8 cellular contexts compared by ENCODE assay signal in genomic region chr20:43914697-43915208, GRCh38. TPM values are rescaled to one million over a fixed set of nuclear protein-coding genes. Genes with fewer than 3 reads are reported as not detected.
A peak's percentile ranks its signal among the peaks of the same experiment; 100 is the strongest.
DNase-seq lines count a peak whose midpoint lies in the region; ATAC-seq and TF ChIP-seq lines count a peak whose summit lies in the region.

A gene with protein sequence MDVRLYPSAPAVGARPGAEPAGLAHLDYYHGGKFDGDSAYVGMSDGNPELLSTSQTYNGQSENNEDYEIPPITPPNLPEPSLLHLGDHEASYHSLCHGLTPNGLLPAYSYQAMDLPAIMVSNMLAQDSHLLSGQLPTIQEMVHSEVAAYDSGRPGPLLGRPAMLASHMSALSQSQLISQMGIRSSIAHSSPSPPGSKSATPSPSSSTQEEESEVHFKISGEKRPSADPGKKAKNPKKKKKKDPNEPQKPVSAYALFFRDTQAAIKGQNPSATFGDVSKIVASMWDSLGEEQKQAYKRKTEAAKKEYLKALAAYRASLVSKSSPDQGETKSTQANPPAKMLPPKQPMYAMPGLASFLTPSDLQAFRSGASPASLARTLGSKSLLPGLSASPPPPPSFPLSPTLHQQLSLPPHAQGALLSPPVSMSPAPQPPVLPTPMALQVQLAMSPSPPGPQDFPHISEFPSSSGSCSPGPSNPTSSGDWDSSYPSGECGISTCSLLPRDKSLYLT (plus strand): TSS chr20:43914852. CDS start chr20:43914892, 40 bp downstream.

- H3K4me3 ChIP-seq in SK-N-SH (ENCODE audit: low read depth in 2 of 2, low read length in 1 of 2), result peak within 1 kb of the TSS; percentile 60 to 65

- TF ChIP-seq RAD21 in SK-N-SH (IDR thresholded peaks at IDR 0.05; ENCODE audit: low read length), result no peak

- peaks cover 18% of the 10 kb centered on the region for H3F3A ChIP-seq in SK-N-SH (replicated peaks; ENCODE audit: insufficient read depth)

- no peaks in the 10 kb centered on the region for H3K36me3 ChIP-seq in SK-N-SH (replicated peaks in 1 of 2; ENCODE audit: control insufficient read depth in 1 of 2, insufficient read depth in 2 of 2, low read length in 1 of 2)

- ATAC-seq in HG03280 (IDR thresholded peaks at IDR 0.05; ENCODE audit: unreplicated experiment), result peak; percentile 51
- ATAC-seq in HG02763 (IDR thresholded peaks at IDR 0.05; ENCODE audit: unreplicated experiment), result no peak

- CTCF ChIA-PET in SK-N-SH (lab: Yijun Ruan, JAX), result no interaction called here

- peak; percentile 13 for DNase-seq in DMS79 treated with DMSO at 0.1 percent for 48 hours (lab: John Stamatoyannopoulos, UW)
- no peak for DNase-seq in DMS79 (lab: John Stamatoyannopoulos, UW)
- peak; percentile 96 for DNase-seq in SK-N-SH
- peak; percentile 85 for DNase-seq in astrocyte of the hippocampus (ENCODE audit: low read depth, low spot score)
- peak; percentile 78 for DNase-seq in iPS-NIHi7 (ENCODE audit: extremely low spot score)
- DNase-seq in stimulated activated CD8-positive, alpha-beta memory T cell treated with anti-CD3 and anti-CD28 coated beads, Interleukin-2, amount 100 ng/mL, for 48 hours (ENCODE audit: low read depth in 2 of 2), result peak; percentile 25 to 34

- no peaks in the 10 kb centered on the region for H3K9me2 ChIP-seq in SK-N-SH

- peak within 1 kb of the TSS; percentile 86 for H3K4me2 ChIP-seq in SK-N-SH

- no peak for TF ChIP-seq CTCF in SK-N-SH (IDR thresholded peaks at IDR 0.05)

- no CpG with 5 or more reads among the region's 79 CpGs for WGBS in SK-N-SH (ENCODE audit: low lambda C conversion rate)

- H3K9ac ChIP-seq in SK-N-SH, result peak within 1 kb of the TSS; percentile 63

- H3K4me1 ChIP-seq in SK-N-SH (ENCODE audit: control insufficient read depth in 1 of 2, insufficient read depth in 2 of 2, low read depth in 1 of 2, low read length in 1 of 2), result peaks cover 0 to 27% of the 10 kb centered on the region in 2 experiments; a peak in 2 of 4 replicates

- H3K79me2 ChIP-seq in SK-N-SH (ENCODE audit: insufficient read depth), result no peaks in the 10 kb centered on the region; the same call in 1 of the 2 replicates

- H3K27ac ChIP-seq in SK-N-SH (ENCODE audit: low read depth in 2 of 2, low read length in 1 of 2), result no peak within 1 kb of the TSS; a peak in 1 of 4 replicates

- peak within 1 kb of the TSS; percentile 84 for H2AFZ ChIP-seq in SK-N-SH (ENCODE audit: low read depth)

- H4K20me1 ChIP-seq in SK-N-SH (ENCODE audit: insufficient read depth), result no peaks in the 10 kb centered on the region

- H3K9me3 ChIP-seq in SK-N-SH, result no peaks in the 10 kb centered on the region

- no peak for TF ChIP-seq EP300 in SK-N-SH (IDR thresholded peaks at IDR 0.05; ENCODE audit: borderline replicate concordance in 1 of 2, low read depth in 1 of 2, low read length in 1 of 2)

- POLR2A ChIA-PET in SK-N-SH (lab: Yijun Ruan, JAX), result no interaction called here

- H3K27me3 ChIP-seq in SK-N-SH (ENCODE audit: insufficient read depth), result no peaks in the 10 kb centered on the region

TF ChIP-seq in SK-N-SH, 30 proteins besides CTCF, POLR2A, EP300 and RAD21:
- TF ChIP-seq TEAD4 (IDR thresholded peaks at IDR 0.05; ENCODE audit: borderline replicate concordance, insufficient read depth) (no peak), GATA2 (CRISPR knock-in tag; IDR thresholded peaks at IDR 0.05) (no peak), MXI1 (IDR thresholded peaks at IDR 0.05; ENCODE audit: low read depth, low read length) (no peak)
TF ChIP-seq in SK-N-SH: peak in this region for 0.

RNA-seq across cellular contexts. Expression of the gene that starts here (rescaled TPM):
- 6.1 and 15.4 TPM in 2 replicates for polyA plus RNA-seq in SK-N-SH (2012; rRNA removed)
- 8.1 and 12.1 TPM in 2 replicates for polyA plus RNA-seq in SK-N-SH (2012; cell fraction: cytosol; rRNA removed)
- polyA plus RNA-seq in SK-N-SH (2012; cell fraction: nucleus; rRNA removed), result 10.7 and 19.5 TPM in 2 replicates
